ENCODE assay signal across 10 cellular contexts in the genomic region with DNA sequence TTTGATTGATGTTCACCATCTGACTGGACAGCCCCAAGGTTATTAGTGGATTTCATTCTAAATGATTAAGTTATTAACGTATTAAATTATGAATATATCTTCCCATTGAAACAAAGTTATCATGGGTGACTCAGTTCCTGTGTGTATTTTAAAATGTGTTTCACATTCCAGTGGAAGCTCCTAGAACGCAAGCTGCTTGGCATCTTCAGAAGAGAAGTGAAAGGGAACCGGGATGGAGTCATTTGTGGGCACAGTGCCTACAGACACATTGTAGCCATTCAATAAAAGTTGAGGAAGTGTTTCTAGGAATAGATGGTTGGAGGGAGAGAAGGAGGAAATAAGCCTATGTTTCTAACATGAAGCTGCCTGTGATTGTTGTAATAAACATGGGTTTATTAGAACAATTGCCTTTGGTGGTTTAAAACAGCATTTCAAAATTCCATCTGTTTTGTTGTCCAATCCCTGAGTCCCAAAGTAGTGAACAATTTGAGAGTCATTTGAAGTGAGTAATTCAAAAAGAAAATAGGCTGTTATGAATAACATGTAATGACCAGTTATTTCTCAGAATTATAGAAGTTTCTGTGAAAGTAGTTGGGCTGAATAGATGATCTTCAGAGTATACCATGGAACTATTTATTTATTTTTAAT.
DNase-seq lines count a peak whose midpoint lies in the region; ATAC-seq and TF ChIP-seq lines count a peak whose summit lies in the region.
"Had no signal": no experiment of that assay in that cellular context is flagged by ENCODE, and none has a peak within 500 bp of the region (broad histone marks: within the 10 kb centered on the region; RNA-seq: fewer than 3 reads in every experiment).

No MANE protein-coding gene starts in this region.

- CTCF ChIA-PET in activated CD8-positive, alpha-beta T cell treated with anti-CD3 and anti-CD28 coated beads for 36 hours (lab: Charles Lee), result no interaction called here

- POLR2A ChIA-PET in activated CD8-positive, alpha-beta T cell treated with anti-CD3 and anti-CD28 coated beads for 36 hours (lab: Charles Lee), result no interaction called here

- no peak overlapping the region for H3K4me3 Mint-ChIP-seq in activated CD8-positive, alpha-beta T cell treated with anti-CD3 and anti-CD28 coated beads for 36 hours
- H3K4me3 Mint-ChIP-seq: natural killer cell; stimulated activated memory B cell treated with anti-CD40 and anti-IgM and Interleukin-4, amounts not matched to agents 10 μg/mL and 1 μg/mL and 100 μg/mL, for 72 hours had no signal

- ATAC-seq in activated CD8-positive, alpha-beta T cell treated with anti-CD3 and anti-CD28 coated beads for 36 hours, result no peak
- ATAC-seq: natural killer cell; stimulated activated memory B cell treated with anti-CD40 and anti-IgM and Interleukin-4, amounts not matched to agents 10 μg/mL and 1 μg/mL and 100 μg/mL, for 72 hours had no signal

- TF ChIP-seq EP300 in esophagus muscularis mucosa (IDR thresholded peaks at IDR 0.05), result no peak

- H3K27me3 Mint-ChIP-seq in activated CD8-positive, alpha-beta T cell treated with anti-CD3 and anti-CD28 coated beads for 36 hours, result no peaks in the 10 kb centered on the region
- H3K27me3 Mint-ChIP-seq: stimulated activated memory B cell treated with anti-CD40 and anti-IgM and Interleukin-4, amounts not matched to agents 10 μg/mL and 1 μg/mL and 100 μg/mL, for 72 hours had no signal

- H3K27ac ChIP-seq in esophagus muscularis mucosa (replicated peaks in 1 of 4), result peak overlapping the region; percentile 6 to 43 (median 18)

- peak; percentile 73 for DNase-seq in AG09309 (ENCODE audit: low read depth)
- DNase-seq in NCI-H460 (ENCODE audit: extremely low read depth, low read depth), result peak; percentile 31
- no peak for DNase-seq in esophagus muscularis mucosa (ENCODE audit: extremely low spot score)
- peak; percentile 80 for DNase-seq in mucosa of gallbladder (ENCODE audit: low spot score)
- DNase-seq in NCI-H510A (lab: John Stamatoyannopoulos, UW), result no peak
- no peak for DNase-seq in activated CD8-positive, alpha-beta T cell treated with anti-CD3 and anti-CD28 coated beads for 36 hours
- no peak for DNase-seq in NCI-H524 (lab: John Stamatoyannopoulos, UW)
- DNase-seq in stimulated activated CD4-positive, alpha-beta T cell treated with anti-CD3 and anti-CD28 coated beads, Interleukin-4, amount 100 ng/mL, for 4 hours, result no peak
- DNase-seq: natural killer cell had no signal

- H3K9me3 Mint-ChIP-seq in activated CD8-positive, alpha-beta T cell treated with anti-CD3 and anti-CD28 coated beads for 36 hours, result no peaks in the 10 kb centered on the region
- H3K9me3 Mint-ChIP-seq: natural killer cell; stimulated activated memory B cell treated with anti-CD40 and anti-IgM and Interleukin-4, amounts not matched to agents 10 μg/mL and 1 μg/mL and 100 μg/mL, for 72 hours had no signal

- no peak overlapping the region for H3K27ac Mint-ChIP-seq in activated CD8-positive, alpha-beta T cell treated with anti-CD3 and anti-CD28 coated beads for 36 hours
- H3K27ac Mint-ChIP-seq: natural killer cell; stimulated activated memory B cell treated with anti-CD40 and anti-IgM and Interleukin-4, amounts not matched to agents 10 μg/mL and 1 μg/mL and 100 μg/mL, for 72 hours had no signal

- 4% methylated on average over 3 of the region's 3 CpGs for WGBS in esophagus muscularis mucosa

- peaks cover 16 to 26% (median 19%) of the 10 kb centered on the region in 4 donors for H3K4me1 ChIP-seq in esophagus muscularis mucosa

- no peaks in the 10 kb centered on the region for H3K4me1 Mint-ChIP-seq in activated CD8-positive, alpha-beta T cell treated with anti-CD3 and anti-CD28 coated beads for 36 hours (ENCODE audit: low read depth)
- H3K4me1 Mint-ChIP-seq: natural killer cell; stimulated activated memory B cell treated with anti-CD40 and anti-IgM and Interleukin-4, amounts not matched to agents 10 μg/mL and 1 μg/mL and 100 μg/mL, for 72 hours had no signal

- H3K4me3 ChIP-seq in AG09309 (ENCODE audit: control insufficient read depth, low read depth, low read length) (no peak overlapping the region), esophagus muscularis mucosa (no peak overlapping the region)

- no peaks in the 10 kb centered on the region for H3K36me3 Mint-ChIP-seq in activated CD8-positive, alpha-beta T cell treated with anti-CD3 and anti-CD28 coated beads for 36 hours (ENCODE audit: low read depth)
- H3K36me3 Mint-ChIP-seq: natural killer cell; stimulated activated memory B cell treated with anti-CD40 and anti-IgM and Interleukin-4, amounts not matched to agents 10 μg/mL and 1 μg/mL and 100 μg/mL, for 72 hours had no signal

- no peak for TF ChIP-seq POLR2A in esophagus muscularis mucosa (IDR thresholded peaks at IDR 0.05; ENCODE audit: low read depth)

- no peaks in the 10 kb centered on the region for H3K27me3 ChIP-seq in esophagus muscularis mucosa

- H3K36me3 ChIP-seq in esophagus muscularis mucosa, result peaks cover 0 to 15% (median 0%) of the 10 kb centered on the region in 4 donors

- H3K9me3 ChIP-seq in esophagus muscularis mucosa, result no peaks in the 10 kb centered on the region

- intact Hi-C loops in esophagus muscularis mucosa (cut with DNase I), result loop anchor here (10.0 kb wide), 1 partner anchor 145 kb away; the partner anchor contains the start of genes CCDC148 and PKP4
- intact Hi-C loops in activated CD8-positive, alpha-beta T cell treated with anti-CD3 and anti-CD28 coated beads for 36 hours (cut with micrococcal nuclease), result no loop called here

- TF ChIP-seq CTCF in AG09309 (IDR thresholded peaks at IDR 0.05; ENCODE audit: control insufficient read depth, insufficient read depth, low read depth, low read length, missing control alignments) (no peak), esophagus muscularis mucosa (IDR thresholded peaks at IDR 0.05) (no peak)
- TF ChIP-seq CTCF in activated CD8-positive, alpha-beta T cell treated with anti-CD3 and anti-CD28 coated beads for 36 hours (IDR thresholded peaks at IDR 0.05), result no peak

Comparison
In these comparisons a context has a peak if more than half of its experiments do, and no peak if none do; other contexts are left out.
1. DNase-seq: peak in AG09309 (single experiment), NCI-H460 (single experiment) and mucosa of gallbladder (single experiment); none in esophagus muscularis mucosa (single experiment), NCI-H510A (single experiment), activated CD8-positive, alpha-beta T cell treated with anti-CD3 and anti-CD28 coated beads for 36 hours (single experiment), NCI-H524 (0 of 2) and stimulated activated CD4-positive, alpha-beta T cell treated with anti-CD3 and anti-CD28 coated beads, Interleukin-4, amount 100 ng/mL, for 4 hours (0 of 2).